ENCODE assay signal across 9 cellular contexts in genomic region chr13:44879452-44880058, GRCh38.
DNase-seq lines count a peak whose midpoint lies in the region; ATAC-seq and TF ChIP-seq lines count a peak whose summit lies in the region.
"Had no signal": no experiment of that assay in that cellular context is flagged by ENCODE, and none has a peak within 500 bp of the region (broad histone marks: within the 10 kb centered on the region; RNA-seq: fewer than 3 reads in every experiment).

No MANE protein-coding gene starts in this region.

- DNase-seq in NCI-H1694 (lab: John Stamatoyannopoulos, UW) (peak; percentile 3), NCI-H1694 treated with DMSO at 0.1 percent for 48 hours (lab: John Stamatoyannopoulos, UW) (no peak), astrocyte of the spinal cord (ENCODE audit: low read depth, low spot score) (peak; percentile 58), lung microvascular endothelial cell (ENCODE audit: low read depth in 2 of 2) (peak; percentile 68 to 72)

- no peak overlapping the region for H3K9ac ChIP-seq in Loucy (ENCODE audit: low read depth, low read length, poor library complexity, severe bottlenecking)
- H3K9ac ChIP-seq: BLaER1 had no signal

- H4K20me1 ChIP-seq in Loucy (ENCODE audit: insufficient read depth, low read length, poor library complexity, severe bottlenecking), result no peaks in the 10 kb centered on the region
- H4K20me1 ChIP-seq: BLaER1 had no signal

- TF ChIP-seq CTCF in Loucy (conservative IDR thresholded peaks at IDR 0.05; ENCODE audit: low read length) (peak; percentile 67), astrocyte of the spinal cord (IDR thresholded peaks at IDR 0.05; ENCODE audit: low read depth, low read length) (peak; percentile 43)

- H2AFZ ChIP-seq in Loucy (ENCODE audit: low read length), result no peak overlapping the region

- in situ Hi-C loops in astrocyte of the spinal cord (cut with HindIII; ENCODE audit: low sequenced_read_pairs), result no loop called here

- H3K79me2 ChIP-seq in Loucy (ENCODE audit: insufficient read depth, low read length), result no peaks in the 10 kb centered on the region

- H3K4me1 ChIP-seq in Loucy (ENCODE audit: insufficient read depth, low read length, poor library complexity, severe bottlenecking), result no peaks in the 10 kb centered on the region
- H3K4me1 ChIP-seq: BLaER1 had no signal

- no peaks in the 10 kb centered on the region for H3K36me3 ChIP-seq in Loucy (ENCODE audit: insufficient read depth, low read length)
- H3K36me3 ChIP-seq: BLaER1 had no signal

- H3K4me3 ChIP-seq in Loucy (ENCODE audit: low read length, poor library complexity, severe bottlenecking), result no peak overlapping the region
- no peak overlapping the region for H3K4me3 ChIP-seq in astrocyte of the spinal cord (ENCODE audit: low read depth, low read length)
- H3K4me3 ChIP-seq: BLaER1 had no signal

- H3K27me3 ChIP-seq in Loucy (ENCODE audit: insufficient read depth, low read length, poor library complexity, severe bottlenecking), result no peaks in the 10 kb centered on the region
- H3K27me3 ChIP-seq: BLaER1 had no signal

- H3K4me2 ChIP-seq in Loucy (ENCODE audit: low read depth, low read length, poor library complexity, severe bottlenecking), result no peak overlapping the region
- H3K4me2 ChIP-seq: BLaER1 had no signal

- H3F3A ChIP-seq in Loucy (ENCODE audit: low read depth), result no peaks in the 10 kb centered on the region

- ATAC-seq in GM19351 (IDR thresholded peaks at IDR 0.05; ENCODE audit: unreplicated experiment), result no peak
- ATAC-seq in GM19467 (IDR thresholded peaks at IDR 0.05; ENCODE audit: unreplicated experiment), result no peak
- ATAC-seq in HG03039 (IDR thresholded peaks at IDR 0.05; ENCODE audit: unreplicated experiment), result no peak

- no peaks in the 10 kb centered on the region for H3K9me2 ChIP-seq in Loucy (replicated peaks; ENCODE audit: low read depth, low read length)

- H3K9me3 ChIP-seq in Loucy (ENCODE audit: insufficient read depth, low read depth, low read length), result no peaks in the 10 kb centered on the region
